Comparison of ENCODE assay signal across 23 cellular contexts in the genomic region with DNA sequence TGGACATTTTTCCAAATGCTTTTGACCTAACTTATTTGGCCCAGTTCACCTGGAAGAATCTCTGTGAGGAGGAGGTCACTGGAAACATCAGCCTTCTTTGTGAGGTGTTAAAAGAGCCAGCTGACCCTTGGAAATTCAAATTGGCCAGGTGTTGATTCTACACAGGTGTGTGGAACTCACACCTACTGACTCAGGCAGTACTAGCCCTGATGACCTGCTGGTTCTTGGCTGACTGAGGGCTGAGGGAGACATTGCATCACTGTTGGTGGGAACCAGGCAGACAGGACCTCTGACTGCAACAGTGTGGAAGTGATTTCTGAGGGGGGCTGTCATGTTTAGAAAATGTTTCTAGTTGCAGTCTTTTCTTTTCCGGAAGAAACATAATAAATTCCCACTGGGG.
"Had no signal": no experiment of that assay in that cellular context is flagged by ENCODE, and none has a peak within 500 bp of the region (broad histone marks: within the 10 kb centered on the region; RNA-seq: fewer than 3 reads in every experiment).

No MANE protein-coding gene starts in this region.

- H2AFZ ChIP-seq: parathyroid adenoma had no signal

- H3K27ac ChIP-seq: dorsolateral prefrontal cortex, epithelial cell of prostate, esophagus muscularis mucosa, gastroesophageal sphincter, left lung, lower lobe of right lung, parathyroid adenoma, psoas muscle, right lobe of liver, tibial artery, upper lobe of left lung, uterus had no signal

- H3K9ac ChIP-seq: parathyroid adenoma had no signal

- H3K4me1 ChIP-seq: esophagus muscularis mucosa, gastroesophageal sphincter, left lung, lower lobe of right lung, parathyroid adenoma, psoas muscle, right lobe of liver, tibial artery, upper lobe of left lung, uterus had no signal

- H3K4me3 ChIP-seq: dorsolateral prefrontal cortex, esophagus muscularis mucosa, gastroesophageal sphincter, left lung, lower lobe of right lung, psoas muscle, right lobe of liver, tibial artery, upper lobe of left lung, uterus had no signal

- H3K79me2 ChIP-seq: parathyroid adenoma had no signal

- H3K36me3 ChIP-seq: esophagus muscularis mucosa, gastroesophageal sphincter, left lung, lower lobe of right lung, right lobe of liver, tibial artery, upper lobe of left lung, uterus had no signal

- H3K27me3 ChIP-seq: dorsolateral prefrontal cortex, esophagus muscularis mucosa, gastroesophageal sphincter, left lung, right lobe of liver, tibial artery, upper lobe of left lung, uterus had no signal

- FAIRE-seq: endometrium, keratinocyte had no signal

- H3K9me3 ChIP-seq: esophagus muscularis mucosa, gastroesophageal sphincter, left lung, lower lobe of right lung, psoas muscle, right lobe of liver, tibial artery, upper lobe of left lung, uterus had no signal

- DNase-seq: cortex of kidney; dorsolateral prefrontal cortex; effector CD8-positive, alpha-beta T cell; glutamatergic neuron; immature natural killer cell; left lung; lower lobe of right lung; naive thymus-derived CD4-positive, alpha-beta T cell; nephron progenitor cell; psoas muscle; retina; right lobe of liver; stimulated activated CD4-positive, alpha-beta T cell treated with anti-CD3 and anti-CD28 coated beads, Interleukin-4, amount 100 ng/mL, for 1 hour; stimulated activated CD8-positive, alpha-beta memory T cell treated with anti-CD3 and anti-CD28 coated beads, Interleukin-4, amount 100 ng/mL, for 48 hours; tibial artery; upper lobe of left lung; uterus had no signal
